Comparison of ENCODE assay signal across 2 cellular contexts in genomic region chr12:34339922-34340321, GRCh38.
TF ChIP-seq lines count a peak whose summit lies in the region.

No MANE protein-coding gene starts in this region.

TF ChIP-seq in A549, 52 proteins besides CTCF, POLR2A, EP300 and RAD21 (continued from another document):
- no peak for TF ChIP-seq ATOH8 (CRISPR knock-in tag; IDR thresholded peaks at IDR 0.05; ENCODE audit: low read depth)
- no peak for TF ChIP-seq MAFK (IDR thresholded peaks at IDR 0.05; ENCODE audit: partially characterized antibody)
- no peak for TF ChIP-seq NR3C1 (IDR thresholded peaks at IDR 0.05)
- no peak for TF ChIP-seq RARB (CRISPR knock-in tag; IDR thresholded peaks at IDR 0.05)
- TF ChIP-seq, protein P1, sequence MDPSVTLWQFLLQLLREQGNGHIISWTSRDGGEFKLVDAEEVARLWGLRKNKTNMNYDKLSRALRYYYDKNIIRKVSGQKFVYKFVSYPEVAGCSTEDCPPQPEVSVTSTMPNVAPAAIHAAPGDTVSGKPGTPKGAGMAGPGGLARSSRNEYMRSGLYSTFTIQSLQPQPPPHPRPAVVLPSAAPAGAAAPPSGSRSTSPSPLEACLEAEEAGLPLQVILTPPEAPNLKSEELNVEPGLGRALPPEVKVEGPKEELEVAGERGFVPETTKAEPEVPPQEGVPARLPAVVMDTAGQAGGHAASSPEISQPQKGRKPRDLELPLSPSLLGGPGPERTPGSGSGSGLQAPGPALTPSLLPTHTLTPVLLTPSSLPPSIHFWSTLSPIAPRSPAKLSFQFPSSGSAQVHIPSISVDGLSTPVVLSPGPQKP (IDR thresholded peaks at IDR 0.05; ENCODE audit: low read depth, low read length) = no peak
- no peak for TF ChIP-seq FOSB (CRISPR knock-in tag; IDR thresholded peaks at IDR 0.05)
- no peak for TF ChIP-seq FOXS1 (CRISPR knock-in tag; IDR thresholded peaks at IDR 0.05)
- no peak for TF ChIP-seq MAX (IDR thresholded peaks at IDR 0.05)
- no peak for TF ChIP-seq JUN (IDR thresholded peaks at IDR 0.05)
- TF ChIP-seq GATA3 (IDR thresholded peaks at IDR 0.05; ENCODE audit: borderline replicate concordance) = no peak
- TF ChIP-seq HEYL (CRISPR knock-in tag; IDR thresholded peaks at IDR 0.05) = no peak
- no peak for TF ChIP-seq EHMT2 (IDR thresholded peaks at IDR 0.05; ENCODE audit: low read depth)
- no peak for TF ChIP-seq KDM1A (IDR thresholded peaks at IDR 0.05; ENCODE audit: low read depth)
- no peak for TF ChIP-seq HES2 (IDR thresholded peaks at IDR 0.05)
- TF ChIP-seq NFE2L2 (conservative IDR thresholded peaks at IDR 0.05; ENCODE audit: low read length) = no peak
- no peak for TF ChIP-seq BHLHE40 (IDR thresholded peaks at IDR 0.05; ENCODE audit: low read depth, low read length)
- TF ChIP-seq, protein P2, sequence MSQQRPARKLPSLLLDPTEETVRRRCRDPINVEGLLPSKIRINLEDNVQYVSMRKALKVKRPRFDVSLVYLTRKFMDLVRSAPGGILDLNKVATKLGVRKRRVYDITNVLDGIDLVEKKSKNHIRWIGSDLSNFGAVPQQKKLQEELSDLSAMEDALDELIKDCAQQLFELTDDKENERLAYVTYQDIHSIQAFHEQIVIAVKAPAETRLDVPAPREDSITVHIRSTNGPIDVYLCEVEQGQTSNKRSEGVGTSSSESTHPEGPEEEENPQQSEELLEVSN (IDR thresholded peaks at IDR 0.05; ENCODE audit: borderline replicate concordance, low read depth) = no peak

TF ChIP-seq in K562, 482 proteins besides CTCF, POLR2A, EP300 and RAD21:
- TF ChIP-seq ZHX1 (conservative IDR thresholded peaks at IDR 0.05; ENCODE audit: low read length) = no peak
- TF ChIP-seq TAF9B (IDR thresholded peaks at IDR 0.05; ENCODE audit: partially characterized antibody) = no peak
- TF ChIP-seq IFI16 (CRISPR knock-in tag; IDR thresholded peaks at IDR 0.05) = no peak
- TF ChIP-seq MECOM (CRISPR knock-in tag; IDR thresholded peaks at IDR 0.05) = no peak
- no peak for TF ChIP-seq CREM (IDR thresholded peaks at IDR 0.05; ENCODE audit: low read depth)
- no peak for TF ChIP-seq IRF2 (CRISPR knock-in tag; IDR thresholded peaks at IDR 0.05)
- no peak for TF ChIP-seq HNRNPL (IDR thresholded peaks at IDR 0.05; ENCODE audit: low read depth, low read length)
- no peak for TF ChIP-seq HLTF (IDR thresholded peaks at IDR 0.05)
- TF ChIP-seq, protein P3, sequence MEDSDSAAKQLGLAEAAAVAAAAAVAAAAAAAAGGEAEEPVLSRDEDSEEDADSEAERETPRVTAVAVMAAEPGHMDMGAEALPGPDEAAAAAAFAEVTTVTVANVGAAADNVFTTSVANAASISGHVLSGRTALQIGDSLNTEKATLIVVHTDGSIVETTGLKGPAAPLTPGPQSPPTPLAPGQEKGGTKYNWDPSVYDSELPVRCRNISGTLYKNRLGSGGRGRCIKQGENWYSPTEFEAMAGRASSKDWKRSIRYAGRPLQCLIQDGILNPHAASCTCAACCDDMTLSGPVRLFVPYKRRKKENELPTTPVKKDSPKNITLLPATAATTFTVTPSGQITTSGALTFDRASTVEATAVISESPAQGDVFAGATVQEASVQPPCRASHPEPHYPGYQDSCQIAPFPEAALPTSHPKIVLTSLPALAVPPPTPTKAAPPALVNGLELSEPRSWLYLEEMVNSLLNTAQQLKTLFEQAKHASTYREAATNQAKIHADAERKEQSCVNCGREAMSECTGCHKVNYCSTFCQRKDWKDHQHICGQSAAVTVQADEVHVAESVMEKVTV (CRISPR knock-in tag; IDR thresholded peaks at IDR 0.05) = no peak
- no peak for TF ChIP-seq ZNF511 (CRISPR knock-in tag; IDR thresholded peaks at IDR 0.05)
